Comparison of ENCODE assay signal across 11 cellular contexts in genomic region chr12:117861691-117862090, GRCh38.
"Had no signal": no experiment of that assay in that cellular context is flagged by ENCODE, and none has a peak within 500 bp of the region (broad histone marks: within the 10 kb centered on the region; RNA-seq: fewer than 3 reads in every experiment).

No MANE protein-coding gene starts in this region.

- H3K36me3 ChIP-seq: HAP-1 had no signal

- H3K9ac ChIP-seq: GM23248 had no signal

- ATAC-seq: GM23338, HCT116 had no signal

- DNase-seq: GM23248, GOT3, H7, H9, HCEC 1CT, HFFc6 had no signal

- H2AFZ ChIP-seq: GM23248, GM23338 had no signal

- H3K4me3 ChIP-seq: GM23248, GM23338, HAP-1 had no signal

- H3K4me1 ChIP-seq: HAP-1 had no signal

- H3K9me3 ChIP-seq: HAP-1 had no signal

- H3K27ac ChIP-seq: GM23248 had no signal

- H3K9me3 Mint-ChIP-seq: HFFc6 had no signal

- H3K4me1 Mint-ChIP-seq: H9 had no signal

- H3K4me3 Mint-ChIP-seq: GM23338, H9, HFFc6 had no signal

- H3K27ac Mint-ChIP-seq: GM23338, H9, HFFc6 had no signal

- FAIRE-seq: H1, H54 had no signal

- H3K4me2 ChIP-seq: GM23338 had no signal
